In genomic region chr4:89752932-89753598, GRCh38 we compare ENCODE assay signal across 10 cellular contexts.
DNase-seq lines count a peak whose midpoint lies in the region; ATAC-seq, FAIRE-seq and TF ChIP-seq lines count a peak whose summit lies in the region.
"Had no signal": no experiment of that assay in that cellular context is flagged by ENCODE, and none has a peak within 500 bp of the region (broad histone marks: within the 10 kb centered on the region; RNA-seq: fewer than 3 reads in every experiment).

No MANE protein-coding gene starts in this region.

- no peaks in the 10 kb centered on the region for H4K20me1 ChIP-seq in astrocyte (ENCODE audit: insufficient read depth, low read length)

- H3K36me3 ChIP-seq in astrocyte (ENCODE audit: insufficient read depth, low read length) (no peaks in the 10 kb centered on the region), upper lobe of left lung (no peaks in the 10 kb centered on the region)

- peaks cover 16% of the 10 kb centered on the region for H3K4me1 ChIP-seq in astrocyte (ENCODE audit: insufficient read depth, low read length)
- no peaks in the 10 kb centered on the region for H3K4me1 ChIP-seq in upper lobe of left lung

- WGBS in upper lobe of left lung, 2 donors: 49 to 62% methylated on average over 7 of the region's 7 CpGs

- FAIRE-seq in astrocyte (lab: Jason Lieb, UNC): peak; percentile 93

- no peaks in the 10 kb centered on the region for H3K27me3 Mint-ChIP-seq in astrocyte (ENCODE audit: low read depth, unreplicated experiment)

- H3K4me3 ChIP-seq in astrocyte (ENCODE audit: insufficient read depth, low read depth, low read length): peak overlapping the region; percentile 22
- no peak overlapping the region for H3K4me3 ChIP-seq in upper lobe of left lung

- peaks cover 16% of the 10 kb centered on the region for H3K4me1 Mint-ChIP-seq in astrocyte (ENCODE audit: low read depth, unreplicated experiment)

- no peaks in the 10 kb centered on the region for H3K79me2 ChIP-seq in astrocyte (ENCODE audit: insufficient read depth, low read length)

- H3K27me3 ChIP-seq in astrocyte (ENCODE audit: insufficient read depth, low read length): no peaks in the 10 kb centered on the region
- no peaks in the 10 kb centered on the region for H3K27me3 ChIP-seq in upper lobe of left lung

- TF ChIP-seq EP300 in upper lobe of left lung (IDR thresholded peaks at IDR 0.05): no peak

- ATAC-seq in upper lobe of left lung (ENCODE audit: low FRiP score in 2 of 2): peak in 1 of 2 donors; percentile 8
- no peak for ATAC-seq in GM21825 (IDR thresholded peaks at IDR 0.05; ENCODE audit: unreplicated experiment)
- ATAC-seq in GM19023 (IDR thresholded peaks at IDR 0.05; ENCODE audit: unreplicated experiment): no peak

- H3K4me3 Mint-ChIP-seq in astrocyte (ENCODE audit: unreplicated experiment): no peak overlapping the region

- H3K9me3 ChIP-seq in astrocyte (ENCODE audit: insufficient read depth, low read depth, low read length) (no peaks in the 10 kb centered on the region), upper lobe of left lung (no peaks in the 10 kb centered on the region)

- peak overlapping the region; percentile 54 for H2AFZ ChIP-seq in astrocyte (ENCODE audit: low read depth, low read length)

- no peaks in the 10 kb centered on the region for H3K36me3 Mint-ChIP-seq in astrocyte (ENCODE audit: low read depth, unreplicated experiment)

- TF ChIP-seq POLR2A in upper lobe of left lung (IDR thresholded peaks at IDR 0.05): no peak

- peak overlapping the region; percentile 78 for H3K4me2 ChIP-seq in astrocyte (ENCODE audit: low read length)

- peak; percentile 10 for DNase-seq in DMS 273 (lab: John Stamatoyannopoulos, UW; ENCODE audit: unreplicated experiment)
- no peak for DNase-seq in DMS 273 treated with DMSO at 0.1 percent for 48 hours (lab: John Stamatoyannopoulos, UW)
- peak; percentile 78 for DNase-seq in astrocyte (ENCODE audit: low read depth)
- DNase-seq in kidney glomerular epithelial cell (lab: John Stamatoyannopoulos, UW): peak; percentile 89
- DNase-seq in upper lobe of left lung: no peak
- no peak for DNase-seq in activated naive CD4-positive, alpha-beta T cell treated with anti-CD3 and anti-CD28 coated beads, Interleukin-2, amount 50 U/mL, for 16 hours
- DNase-seq: 8988T, OCI-M1 had no signal

- H3K27ac ChIP-seq in astrocyte (ENCODE audit: low read depth, low read length) (peak overlapping the region; percentile 84), upper lobe of left lung (peak overlapping the region in 3 of 4 donors; percentile 4 to 63 (median 48))

- H3K9me3 Mint-ChIP-seq in astrocyte (ENCODE audit: unreplicated experiment): no peaks in the 10 kb centered on the region

- no peak for TF ChIP-seq CTCF in astrocyte (IDR thresholded peaks at IDR 0.05; ENCODE audit: insufficient read depth, low read depth, low read length)
- no peak for TF ChIP-seq CTCF in upper lobe of left lung (IDR thresholded peaks at IDR 0.05)

- H3K9ac ChIP-seq in astrocyte (ENCODE audit: low read length): peak overlapping the region; percentile 71

- H3K27ac Mint-ChIP-seq in astrocyte (ENCODE audit: unreplicated experiment): peak overlapping the region; percentile 35

Comparison
In these comparisons a context has a peak if more than half of its experiments do, and no peak if none do; other contexts are left out.
1. DNase-seq: peak in DMS 273 (single experiment), astrocyte (single experiment) and kidney glomerular epithelial cell (single experiment); none in DMS 273 treated with DMSO at 0.1 percent for 48 hours (single experiment), upper lobe of left lung (0 of 2) and activated naive CD4-positive, alpha-beta T cell treated with anti-CD3 and anti-CD28 coated beads, Interleukin-2, amount 50 U/mL, for 16 hours (single experiment).